24 cellular contexts compared by ENCODE assay signal in the genomic region with DNA sequence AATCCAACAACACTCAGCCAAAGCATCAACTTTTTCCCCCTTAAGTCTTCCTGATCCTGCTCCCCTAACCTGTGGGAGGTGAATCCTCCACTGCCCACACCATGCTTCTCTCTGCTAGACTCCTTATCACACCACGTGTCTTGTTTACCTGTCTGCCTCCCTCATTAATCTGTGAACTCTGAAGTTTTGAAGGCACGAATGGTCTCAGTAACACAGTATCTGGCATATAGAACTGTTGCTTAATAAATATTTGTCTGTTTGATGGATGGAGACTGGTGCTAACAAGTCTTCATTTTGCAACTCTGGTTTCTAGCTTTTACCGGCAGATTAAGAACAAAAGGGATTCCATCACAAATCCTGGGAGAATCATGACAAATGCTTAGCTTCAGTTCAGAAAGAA.
DNase-seq lines count a peak whose midpoint lies in the region; ATAC-seq, FAIRE-seq and TF ChIP-seq lines count a peak whose summit lies in the region.
"Had no signal": no experiment of that assay in that cellular context is flagged by ENCODE, and none has a peak within 500 bp of the region (broad histone marks: within the 10 kb centered on the region; RNA-seq: fewer than 3 reads in every experiment).

No MANE protein-coding gene starts in this region.

- H3K23ac ChIP-seq in H1 (ENCODE audit: insufficient read length): no peak overlapping the region

- H3K27ac ChIP-seq in HEK293 (ENCODE audit: extremely low read depth, low read depth, low read length) (no peak overlapping the region), H1 (ENCODE audit: low read depth, low read length) (no peak overlapping the region)
- H3K27ac ChIP-seq: A549; BLaER1 treated with 17β-estradiol and CSF1 and Interleukin-3, amounts not matched to agents 10 nM and 100 nM had no signal

- DNase-seq in H1 (ENCODE audit: low read depth in 1 of 2, low spot score in 2 of 2): no peak
- DNase-seq in omental fat pad (ENCODE audit: low spot score): no peak
- DNase-seq in endothelial cell (ENCODE audit: low spot score): no peak
- DNase-seq: 8988T; ACHN; AML-193; BE2C; Calu3; CD4-positive, alpha-beta T cell; COR-L47; DMS53; DMS79 treated with DMSO at 0.1 percent for 48 hours; GF-D8 had no signal

- ATAC-seq in omental fat pad (ENCODE audit: low FRiP score) (peak; percentile 84), HG02763 (IDR thresholded peaks at IDR 0.05; ENCODE audit: unreplicated experiment) (no peak), HG02678 (IDR thresholded peaks at IDR 0.05; ENCODE audit: unreplicated experiment) (no peak)
- ATAC-seq: A549, GM23338 had no signal

- no peak overlapping the region for H3K4me3 Mint-ChIP-seq in endothelial cell (ENCODE audit: unreplicated experiment)
- H3K4me3 Mint-ChIP-seq: CD14-positive monocyte; CD4-positive, alpha-beta T cell; GM23338 had no signal

- H2AFZ ChIP-seq in H1 (ENCODE audit: low read length): no peak overlapping the region
- H2AFZ ChIP-seq: GM23338 had no signal

- no peak overlapping the region for H3K27ac Mint-ChIP-seq in endothelial cell (ENCODE audit: unreplicated experiment)
- H3K27ac Mint-ChIP-seq: CD14-positive monocyte; CD4-positive, alpha-beta T cell; GM23338 had no signal

- H3K4me1 Mint-ChIP-seq in endothelial cell (ENCODE audit: unreplicated experiment): no peaks in the 10 kb centered on the region
- H3K4me1 Mint-ChIP-seq: CD14-positive monocyte had no signal

- H3K4me2 ChIP-seq in H1 (ENCODE audit: insufficient read depth in 1 of 2, low read depth in 2 of 2, low read length in 2 of 2): no peak overlapping the region
- H3K4me2 ChIP-seq: A549; BLaER1 treated with 17β-estradiol and CSF1 and Interleukin-3, amounts not matched to agents 10 nM and 100 nM; GM23338 had no signal

- H4K20me1 ChIP-seq in H1 (replicated peaks in 1 of 2; ENCODE audit: control insufficient read depth in 1 of 2, insufficient read depth in 2 of 2, low read length in 2 of 2): no peaks in the 10 kb centered on the region
- H4K20me1 ChIP-seq: BLaER1 treated with 17β-estradiol and CSF1 and Interleukin-3, amounts not matched to agents 10 nM and 100 nM had no signal

- no peak for FAIRE-seq in H1 (lab: Jason Lieb, UNC)
- FAIRE-seq: A549, GM12891, GM18507, H54 had no signal

- no peak for TF ChIP-seq POLR2A in H1 (IDR thresholded peaks at IDR 0.05; ENCODE audit: control extremely low read depth in 1 of 2, low read depth in 2 of 2, low read length in 2 of 2)

- no peak for TF ChIP-seq EP300 in H1 (IDR thresholded peaks at IDR 0.05; ENCODE audit: borderline replicate concordance in 1 of 2, low read depth in 2 of 2, low read length in 2 of 2)

- no peak overlapping the region for H4K91ac ChIP-seq in H1 (replicated peaks; ENCODE audit: insufficient read length, low read length)

- H3K4me3 ChIP-seq in HEK293 (ENCODE audit: low read depth, low read length): no peak overlapping the region
- H3K4me3 ChIP-seq in H1 (ENCODE audit: extremely low read depth in 1 of 4, insufficient read depth in 2 of 4, low read depth in 3 of 4, low read length in 4 of 4): no peak overlapping the region
- H3K4me3 ChIP-seq: A549; BLaER1 treated with 17β-estradiol and CSF1 and Interleukin-3, amounts not matched to agents 10 nM and 100 nM; GM23338; HAP-1 had no signal

- H3K9ac ChIP-seq in H1 (replicated peaks in 1 of 4; ENCODE audit: extremely low read depth in 1 of 4, low read depth in 3 of 4, low read length in 3 of 4): no peak overlapping the region
- H3K9ac ChIP-seq: BLaER1 treated with 17β-estradiol and CSF1 and Interleukin-3, amounts not matched to agents 10 nM and 100 nM had no signal

- no peak overlapping the region for H3K56ac ChIP-seq in H1 (replicated peaks; ENCODE audit: insufficient read length, low read depth, low read length)

- POLR2A ChIA-PET in HEK293 (lab: Yijun Ruan, JAX) (interaction anchor here (0.6 kb wide), 1 partner anchor 144 kb away, joined by 10 read pairs; no protein-coding TSS in a partner anchor), H1 (lab: Charles Lee; ENCODE audit: partially characterized antibody) (no interaction called here)

- no peaks in the 10 kb centered on the region for H3K9me3 ChIP-seq in HEK293 (ENCODE audit: control insufficient read depth, insufficient read depth, low read depth, low read length)
- no peaks in the 10 kb centered on the region for H3K9me3 ChIP-seq in H1 (ENCODE audit: insufficient read depth in 2 of 2, low read depth in 1 of 2, low read length in 1 of 2)
- H3K9me3 ChIP-seq: A549, BE2C, HAP-1 had no signal

- H2BK120ac ChIP-seq in H1 (replicated peaks; ENCODE audit: low read depth, low read length): no peak overlapping the region

- TF ChIP-seq CTCF in HEK293 (tag by site-specific recombination; IDR thresholded peaks at IDR 0.05) (no peak), H1 (IDR thresholded peaks at IDR 0.05; ENCODE audit: control extremely low read depth in 1 of 3, insufficient read depth in 1 of 3, low read depth in 1 of 3, low read length in 3 of 3) (no peak), omental fat pad (IDR thresholded peaks at IDR 0.05) (no peak), endothelial cell (IDR thresholded peaks at IDR 0.05; ENCODE audit: unreplicated experiment) (no peak)

- no peak overlapping the region for H4K8ac ChIP-seq in H1 (ENCODE audit: extremely low read depth, insufficient read depth, low read length)

- H3K14ac ChIP-seq in H1 (ENCODE audit: insufficient read length): no peak overlapping the region

- H3K79me2 ChIP-seq in H1 (ENCODE audit: control insufficient read depth in 1 of 2, insufficient read depth in 2 of 2, low read length in 2 of 2): no peaks in the 10 kb centered on the region

- no peaks in the 10 kb centered on the region for H3K4me1 ChIP-seq in HEK293 (ENCODE audit: control insufficient read depth, insufficient read depth, low read length)
- H3K4me1 ChIP-seq in H1 (replicated peaks in 1 of 4; ENCODE audit: control insufficient read depth in 3 of 4, insufficient read depth in 4 of 4, low read length in 3 of 4): no peaks in the 10 kb centered on the region
- H3K4me1 ChIP-seq: A549; BE2C; BLaER1 treated with 17β-estradiol and CSF1 and Interleukin-3, amounts not matched to agents 10 nM and 100 nM; HAP-1 had no signal

- H3K18ac ChIP-seq in H1 (ENCODE audit: extremely low read depth, low read length): no peak overlapping the region

- H4K5ac ChIP-seq in H1 (ENCODE audit: insufficient read length, low read depth, low read length): no peak overlapping the region

- peaks cover 1% of the 10 kb centered on the region for H3K27me3 Mint-ChIP-seq in endothelial cell (ENCODE audit: unreplicated experiment)
- H3K27me3 Mint-ChIP-seq: CD4-positive, alpha-beta T cell had no signal

- no peak overlapping the region for H2BK20ac ChIP-seq in H1 (ENCODE audit: low read length)

- H2BK12ac ChIP-seq in H1 (ENCODE audit: low read depth, low read length): no peak overlapping the region

- H2BK15ac ChIP-seq in H1 (ENCODE audit: low read length): peak overlapping the region; percentile 32; the same call in 1 of the 2 replicates

- no peak for TF ChIP-seq RAD21 in H1 (IDR thresholded peaks at IDR 0.05 in 1 of 2, conservative IDR thresholded peaks at IDR 0.05 in 1 of 2; ENCODE audit: low read depth in 2 of 2, low read length in 2 of 2)

- CTCF ChIA-PET in HEK293 (lab: Yijun Ruan, JAX) (no interaction called here), H1 (lab: Charles Lee; ENCODE audit: partially characterized antibody) (interaction anchor here (0.6 to 1.9 kb wide), 4 partner anchors 30 to 170 kb away, joined by 4 read pairs; no protein-coding TSS in a partner anchor)

- 83% methylated on average over 3 of the region's 3 CpGs; no CpG with 5 or more reads in 1 of the 2 experiments for WGBS in H1 (ENCODE audit: extremely low coverage in 1 of 2, insufficient coverage in 1 of 2, insufficient read length in 1 of 2, insufficient replicate concordance in 2 of 2, low coverage in 1 of 2, low lambda C conversion rate in 2 of 2, missing lambda C conversion rate in 1 of 2), 2 experiments

- H3K4ac ChIP-seq in H1 (replicated peaks; ENCODE audit: insufficient read length, low read depth, low read length): no peak overlapping the region

- H3K79me1 ChIP-seq in H1 (ENCODE audit: low read depth, low read length): no peaks in the 10 kb centered on the region

- H3K27me3 ChIP-seq in H1 (replicated peaks in 1 of 4; ENCODE audit: control insufficient read depth in 3 of 4, extremely low read depth in 1 of 4, insufficient read depth in 3 of 4, low read length in 3 of 4): no peaks in the 10 kb centered on the region
- H3K27me3 ChIP-seq: BE2C; BLaER1 treated with 17β-estradiol and CSF1 and Interleukin-3, amounts not matched to agents 10 nM and 100 nM had no signal

- no peak overlapping the region for H2BK5ac ChIP-seq in H1 (ENCODE audit: low read depth, low read length)

- H2AK5ac ChIP-seq in H1 (ENCODE audit: low read depth, low read length): no peak overlapping the region

- H3K9me3 Mint-ChIP-seq in endothelial cell (ENCODE audit: unreplicated experiment): no peaks in the 10 kb centered on the region
- H3K9me3 Mint-ChIP-seq: CD4-positive, alpha-beta T cell; GM23338 had no signal

- H3K36me3 ChIP-seq in HEK293 (ENCODE audit: control insufficient read depth in 2 of 2, insufficient read depth in 1 of 2, low read length in 2 of 2) (no peaks in the 10 kb centered on the region), H1 (ENCODE audit: control insufficient read depth in 2 of 4, insufficient read depth in 4 of 4, low read length in 3 of 4) (no peaks in the 10 kb centered on the region)
- H3K36me3 ChIP-seq: BE2C, HAP-1 had no signal

- H3K23me2 ChIP-seq in H1 (ENCODE audit: low read depth, low read length): no peaks in the 10 kb centered on the region; the same call in none of the 2 replicates

- no peaks in the 10 kb centered on the region for H3K36me3 Mint-ChIP-seq in endothelial cell (ENCODE audit: low read depth, unreplicated experiment)
- H3K36me3 Mint-ChIP-seq: CD14-positive monocyte had no signal

TF ChIP-seq in H1, 55 proteins besides CTCF, POLR2A, EP300 and RAD21 (continues in another document):
- TF ChIP-seq EZH2 (IDR thresholded peaks at IDR 0.05; ENCODE audit: low read depth, low read length, severe bottlenecking): no peak
- no peak for TF ChIP-seq CHD2 (IDR thresholded peaks at IDR 0.05; ENCODE audit: low read length)
- no peak for TF ChIP-seq RXRA (IDR thresholded peaks at IDR 0.05; ENCODE audit: insufficient read depth, low read depth, low read length)
- no peak for TF ChIP-seq CBX5 (IDR thresholded peaks at IDR 0.05; ENCODE audit: low read depth, low read length)
- no peak for TF ChIP-seq BCL11A (IDR thresholded peaks at IDR 0.05; ENCODE audit: low read depth in 2 of 2, low read length in 2 of 2)
- no peak for TF ChIP-seq EGR1 (IDR thresholded peaks at IDR 0.05; ENCODE audit: borderline replicate concordance, low read depth, low read length)
- TF ChIP-seq SIRT6 (IDR thresholded peaks at IDR 0.05; ENCODE audit: low read length): no peak
- no peak for TF ChIP-seq SIX5 (IDR thresholded peaks at IDR 0.05; ENCODE audit: low read depth, low read length)
- TF ChIP-seq NANOG (IDR thresholded peaks at IDR 0.05; ENCODE audit: insufficient read depth, low read depth, low read length, poor library complexity, severe bottlenecking): no peak
- no peak for TF ChIP-seq RNF2 (IDR thresholded peaks at IDR 0.05; ENCODE audit: borderline replicate concordance, low read depth, low read length, missing control alignments, poor library complexity, severe bottlenecking)
- no peak for TF ChIP-seq KDM4A (IDR thresholded peaks at IDR 0.05; ENCODE audit: low read depth, low read length, severe bottlenecking)
